8 cellular contexts compared by ENCODE assay signal in genomic region chrX:3713937-3714434, GRCh38. TPM values are rescaled to one million over a fixed set of nuclear protein-coding genes. Genes with fewer than 3 reads are reported as not detected.
A peak's percentile ranks its signal among the peaks of the same experiment; 100 is the strongest.
DNase-seq lines count a peak whose midpoint lies in the region; ATAC-seq and TF ChIP-seq lines count a peak whose summit lies in the region.

No MANE protein-coding gene starts in this region.

- TF ChIP-seq POLR2A in heart left ventricle (IDR thresholded peaks at IDR 0.05) (no peak), right lobe of liver (IDR thresholded peaks at IDR 0.05) (no peak)

- H3K4me1 ChIP-seq in heart left ventricle (peaks cover 0 to 18% (median 0%) of the 10 kb centered on the region in 12 donors), right lobe of liver (no peaks in the 10 kb centered on the region)

- no peaks in the 10 kb centered on the region for H3K36me3 ChIP-seq in heart left ventricle
- H3K36me3 ChIP-seq in right lobe of liver = no peaks in the 10 kb centered on the region

- peak overlapping the region; percentile 52 to 89 (median 68) for H3K4me3 ChIP-seq in heart left ventricle
- peak overlapping the region; percentile 49 to 60 (median 49) for H3K4me3 ChIP-seq in right lobe of liver

- no peak for DNase-seq in heart left ventricle
- no peak for DNase-seq in cardiac septum (ENCODE audit: low spot score)
- no peak for DNase-seq in activated naive CD8-positive, alpha-beta T cell treated with anti-CD3 and anti-CD28 coated beads, Interleukin-2, amount 50 U/mL, for 24 hours
- no peak for DNase-seq in right lobe of liver
- no peak for DNase-seq in type B pancreatic cell (ENCODE audit: extremely low spot score, unreplicated experiment)
- no peak for DNase-seq in OCI-M1 (lab: John Stamatoyannopoulos, UW)
- no peak for DNase-seq in glomerular visceral epithelial cell (ENCODE audit: extremely low spot score)

- H3K27ac Mint-ChIP-seq in activated naive CD8-positive, alpha-beta T cell treated with anti-CD3 and anti-CD28 coated beads, Interleukin-2, amount 50 U/mL, for 24 hours = peak overlapping the region; percentile 39
- H3K27ac Mint-ChIP-seq in type B pancreatic cell = peak overlapping the region; percentile 85

- H3K27me3 Mint-ChIP-seq in activated naive CD8-positive, alpha-beta T cell treated with anti-CD3 and anti-CD28 coated beads, Interleukin-2, amount 50 U/mL, for 24 hours = no peaks in the 10 kb centered on the region
- peaks cover 4% of the 10 kb centered on the region for H3K27me3 Mint-ChIP-seq in type B pancreatic cell

- ATAC-seq in heart left ventricle = no peak
- ATAC-seq in activated naive CD8-positive, alpha-beta T cell treated with anti-CD3 and anti-CD28 coated beads, Interleukin-2, amount 50 U/mL, for 24 hours = no peak
- no peak for ATAC-seq in right lobe of liver
- no peak for ATAC-seq in GM19328 (IDR thresholded peaks at IDR 0.05; ENCODE audit: unreplicated experiment)

- intact Hi-C loops in heart left ventricle (cut with DNase I) = loop anchor here in 3 of 10 donors (2.0 to 10.0 kb wide), 4 partner anchors 15 to 98 kb away; no protein-coding TSS in a partner anchor
- intact Hi-C loops in cardiac septum (cut with DNase I) = no loop called here
- intact Hi-C loops in right lobe of liver (cut with DNase I) = no loop called here

- H3K36me3 Mint-ChIP-seq in activated naive CD8-positive, alpha-beta T cell treated with anti-CD3 and anti-CD28 coated beads, Interleukin-2, amount 50 U/mL, for 24 hours (ENCODE audit: low read depth) = peaks cover 2% of the 10 kb centered on the region
- peaks cover 3% of the 10 kb centered on the region for H3K36me3 Mint-ChIP-seq in type B pancreatic cell

- WGBS in heart left ventricle, 4 donors = 9 to 14% (median 12%) methylated on average over 14 to 15 of the region's 15 CpGs
- 1% methylated on average over 11 of the region's 15 CpGs for WGBS in right lobe of liver (ENCODE audit: insufficient coverage, low coverage, low lambda C conversion rate, missing lambda C conversion rate)

- H3K27me3 ChIP-seq in heart left ventricle (peaks cover 0 to 25% (median 0%) of the 10 kb centered on the region in 9 donors), right lobe of liver (peaks cover 0 to 7% of the 10 kb centered on the region in 2 donors)

- TF ChIP-seq CTCF in heart left ventricle (IDR thresholded peaks at IDR 0.05) (no peak), right lobe of liver (IDR thresholded peaks at IDR 0.05) (no peak), type B pancreatic cell (conservative IDR thresholded peaks at IDR 0.05) (no peak)

- H3K9me3 ChIP-seq in heart left ventricle (no peaks in the 10 kb centered on the region), right lobe of liver (no peaks in the 10 kb centered on the region)

- H3K9me3 Mint-ChIP-seq in activated naive CD8-positive, alpha-beta T cell treated with anti-CD3 and anti-CD28 coated beads, Interleukin-2, amount 50 U/mL, for 24 hours = no peaks in the 10 kb centered on the region
- no peaks in the 10 kb centered on the region for H3K9me3 Mint-ChIP-seq in type B pancreatic cell

- peaks cover 13% of the 10 kb centered on the region for H3K4me1 Mint-ChIP-seq in activated naive CD8-positive, alpha-beta T cell treated with anti-CD3 and anti-CD28 coated beads, Interleukin-2, amount 50 U/mL, for 24 hours
- peaks cover 5% of the 10 kb centered on the region for H3K4me1 Mint-ChIP-seq in type B pancreatic cell (ENCODE audit: unreplicated experiment)

- H3K4me3 Mint-ChIP-seq in activated naive CD8-positive, alpha-beta T cell treated with anti-CD3 and anti-CD28 coated beads, Interleukin-2, amount 50 U/mL, for 24 hours = peak overlapping the region; percentile 70
- peak overlapping the region; percentile 88 for H3K4me3 Mint-ChIP-seq in type B pancreatic cell

- H3K27ac ChIP-seq in heart left ventricle = peak overlapping the region in 11 of 12 donors; percentile 41 to 85 (median 67)
- H3K27ac ChIP-seq in right lobe of liver = peak overlapping the region in 1 of 3 donors; percentile 50

RNA-seq across cellular contexts. Expression of gene PRKX, which starts 0.5 kb away (rescaled TPM):
- total RNA-seq in heart left ventricle (10 to 100 TPM in 1 of 9 donors, 1 to 10 TPM in 8; 2.8 to 19.1 (median 4.2) TPM), cardiac septum (3.8 TPM), right lobe of liver (1 to 10 TPM; 1.7 to 7.2 (median 3.7) TPM), type B pancreatic cell (ENCODE audit: low replicate concordance) (78.9 and 123 TPM in 2 replicates)
- 1 to 10 TPM; 1.8 to 2.4 TPM for polyA plus RNA-seq in heart left ventricle
